In genomic region chr13:19632915-19633339, GRCh38 we compare ENCODE assay signal across 8 cellular contexts. TPM values are rescaled to one million over a fixed set of nuclear protein-coding genes. Genes with fewer than 3 reads are reported as not detected.
DNase-seq lines count a peak whose midpoint lies in the region; ATAC-seq and TF ChIP-seq lines count a peak whose summit lies in the region.

No MANE protein-coding gene starts in this region.

- H3K4me1 ChIP-seq in tibial nerve, result peaks cover 0 to 36% (median 22%) of the 10 kb centered on the region in 4 donors

- no peak for TF ChIP-seq POLR2A in tibial nerve (IDR thresholded peaks at IDR 0.05)

- peak overlapping the region; percentile 95 to 97 (median 96) for H3K27ac ChIP-seq in tibial nerve

- ATAC-seq in left colon, result peak; percentile 68

- H3K9me3 ChIP-seq in tibial nerve, result no peaks in the 10 kb centered on the region

- TF ChIP-seq CTCF in tibial nerve (IDR thresholded peaks at IDR 0.05), result no peak

- H3K4me1 Mint-ChIP-seq in activated naive CD4-positive, alpha-beta T cell treated with anti-CD3 and anti-CD28 coated beads, Interleukin-2, amount 50 U/mL, for 24 hours, result peaks cover 30% of the 10 kb centered on the region
- H3K4me1 Mint-ChIP-seq in activated naive CD8-positive, alpha-beta T cell treated with anti-CD3 and anti-CD28 coated beads for 36 hours, result peaks cover 31% of the 10 kb centered on the region

- peak overlapping the region; percentile 85 for H3K27ac Mint-ChIP-seq in activated naive CD4-positive, alpha-beta T cell treated with anti-CD3 and anti-CD28 coated beads, Interleukin-2, amount 50 U/mL, for 24 hours
- H3K27ac Mint-ChIP-seq in activated naive CD8-positive, alpha-beta T cell treated with anti-CD3 and anti-CD28 coated beads for 36 hours, result peak overlapping the region; percentile 99

- peak overlapping the region; percentile 65 to 91 (median 78) for H3K4me3 ChIP-seq in tibial nerve

- H3K27me3 ChIP-seq in tibial nerve, result no peaks in the 10 kb centered on the region

- DNase-seq in activated naive CD4-positive, alpha-beta T cell (lab: John Stamatoyannopoulos, UW), result no peak
- no peak for DNase-seq in activated naive CD8-positive, alpha-beta T cell treated with anti-CD3 and anti-CD28 coated beads for 36 hours
- DNase-seq in left colon (no peak), tibial nerve (ENCODE audit: low spot score in 2 of 2) (no peak), NK-92 (lab: John Stamatoyannopoulos, UW; ENCODE audit: unreplicated experiment) (no peak), glomerular visceral epithelial cell (ENCODE audit: extremely low spot score) (no peak), foreskin melanocyte (no peak)

- no peaks in the 10 kb centered on the region for H3K27me3 Mint-ChIP-seq in activated naive CD4-positive, alpha-beta T cell treated with anti-CD3 and anti-CD28 coated beads, Interleukin-2, amount 50 U/mL, for 24 hours
- H3K27me3 Mint-ChIP-seq in activated naive CD8-positive, alpha-beta T cell treated with anti-CD3 and anti-CD28 coated beads for 36 hours, result no peaks in the 10 kb centered on the region

- WGBS in tibial nerve, 2 donors, result 24 to 27% methylated on average over 13 of the region's 13 CpGs

- peak overlapping the region; percentile 100 for H3K4me3 Mint-ChIP-seq in activated naive CD4-positive, alpha-beta T cell treated with anti-CD3 and anti-CD28 coated beads, Interleukin-2, amount 50 U/mL, for 24 hours
- H3K4me3 Mint-ChIP-seq in activated naive CD8-positive, alpha-beta T cell treated with anti-CD3 and anti-CD28 coated beads for 36 hours, result peak overlapping the region; percentile 100

- H3K36me3 ChIP-seq in tibial nerve, result no peaks in the 10 kb centered on the region

- no peaks in the 10 kb centered on the region for H3K9me3 Mint-ChIP-seq in activated naive CD4-positive, alpha-beta T cell treated with anti-CD3 and anti-CD28 coated beads, Interleukin-2, amount 50 U/mL, for 24 hours
- peaks cover 7% of the 10 kb centered on the region for H3K9me3 Mint-ChIP-seq in activated naive CD8-positive, alpha-beta T cell treated with anti-CD3 and anti-CD28 coated beads for 36 hours

- intact Hi-C loops in left colon (cut with DNase I, micrococcal nuclease), result no loop called here

- H3K36me3 Mint-ChIP-seq in activated naive CD4-positive, alpha-beta T cell treated with anti-CD3 and anti-CD28 coated beads, Interleukin-2, amount 50 U/mL, for 24 hours, result peaks cover 3% of the 10 kb centered on the region
- peaks cover 44% of the 10 kb centered on the region for H3K36me3 Mint-ChIP-seq in activated naive CD8-positive, alpha-beta T cell treated with anti-CD3 and anti-CD28 coated beads for 36 hours

- TF ChIP-seq EP300 in tibial nerve (IDR thresholded peaks at IDR 0.05), result no peak

RNA-seq across cellular contexts. Expression of gene MPHOSPH8, which starts 0.5 kb away (rescaled TPM):
- total RNA-seq in activated naive CD8-positive, alpha-beta T cell treated with anti-CD3 and anti-CD28 coated beads for 36 hours, result 10 to 100 TPM; 27.6 to 31.3 TPM
- total RNA-seq in left colon (10 to 100 TPM; 25.3 to 27.9 TPM), tibial nerve (10 to 100 TPM; 41.2 to 53.8 (median 49.3) TPM)
